Comparison of ENCODE assay signal across 14 cellular contexts in the genomic region with DNA sequence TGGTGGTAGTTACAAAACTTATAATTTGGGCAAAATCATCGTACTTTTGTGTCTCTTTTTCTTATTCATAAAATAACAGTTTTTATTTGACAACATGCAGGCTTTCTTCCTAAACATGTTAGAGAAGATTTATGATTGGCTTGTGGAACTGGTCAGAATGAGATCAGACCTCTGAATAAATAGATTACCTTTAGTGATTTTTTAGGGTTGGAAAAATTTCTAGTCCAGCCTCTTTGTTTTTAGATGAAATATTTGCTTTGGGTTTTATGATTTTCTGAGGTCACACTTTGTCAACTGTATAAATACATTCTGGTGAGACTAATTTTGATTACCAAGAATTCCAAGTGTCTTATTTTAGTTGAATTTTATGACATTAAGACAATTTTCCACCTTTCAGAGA. TPM values are rescaled to one million over a fixed set of nuclear protein-coding genes. Genes with fewer than 3 reads are reported as not detected.
A peak's percentile ranks its signal among the peaks of the same experiment; 100 is the strongest.
DNase-seq lines count a peak whose midpoint lies in the region; ATAC-seq and TF ChIP-seq lines count a peak whose summit lies in the region.
"Had no signal": no experiment of that assay in that cellular context is flagged by ENCODE, and none has a peak within 500 bp of the region (broad histone marks: within the 10 kb centered on the region; RNA-seq: fewer than 3 reads in every experiment).

No MANE protein-coding gene starts in this region.

- no peak overlapping the region for H3K27ac ChIP-seq in CD8-positive, alpha-beta T cell (ENCODE audit: low read depth, low read length)
- peak overlapping the region; percentile 40 for H3K27ac ChIP-seq in VCaP
- no peak overlapping the region for H3K27ac ChIP-seq in prostate gland
- H3K27ac ChIP-seq: RWPE1 had no signal

- H3K4me3 ChIP-seq in CD8-positive, alpha-beta T cell (ENCODE audit: low read depth, low read length) = no peak overlapping the region
- no peak overlapping the region for H3K4me3 ChIP-seq in prostate gland
- H3K4me3 ChIP-seq: BLaER1 treated with 17β-estradiol and CSF1 and Interleukin-3, amounts not matched to agents 10 nM and 100 nM had no signal

- peak overlapping the region; percentile 11 for H3K27ac Mint-ChIP-seq in CD8-positive, alpha-beta T cell
- H3K27ac Mint-ChIP-seq in IgD-negative memory B cell (peak overlapping the region; percentile 69 to 88 (median 78)), nephron (peak overlapping the region; percentile 10 to 61 (median 34))

- H3K27me3 Mint-ChIP-seq in CD8-positive, alpha-beta T cell (ENCODE audit: low read depth) = no peaks in the 10 kb centered on the region
- H3K27me3 Mint-ChIP-seq in IgD-negative memory B cell = no peaks in the 10 kb centered on the region
- no peaks in the 10 kb centered on the region for H3K27me3 Mint-ChIP-seq in nephron (ENCODE audit: low read depth)

- intact Hi-C loops in CD8-positive, alpha-beta T cell (cut with DNase I, micrococcal nuclease) = loop anchor here in 1 of 2 experiments (5.0 kb wide), 1 partner anchor 279 kb away; no protein-coding TSS in a partner anchor
- intact Hi-C loops in prostate gland (cut with DNase I) = no loop called here

- no peak for TF ChIP-seq CTCF in CD8-positive, alpha-beta T cell (IDR thresholded peaks at IDR 0.05)
- no peak for TF ChIP-seq CTCF in VCaP (conservative IDR thresholded peaks at IDR 0.05)
- no peak for TF ChIP-seq CTCF in nephron (IDR thresholded peaks at IDR 0.05; ENCODE audit: unreplicated experiment in 3 of 3)
- TF ChIP-seq CTCF in prostate gland (IDR thresholded peaks at IDR 0.05) = no peak

- peaks cover 37% of the 10 kb centered on the region for H3K4me1 Mint-ChIP-seq in CD8-positive, alpha-beta T cell (ENCODE audit: low read depth)
- H3K4me1 Mint-ChIP-seq in IgD-negative memory B cell (peaks cover 22 to 40% (median 31%) of the 10 kb centered on the region in 3 donors), nephron (peaks cover 22% of the 10 kb centered on the region)

- no peak for DNase-seq in CD8-positive, alpha-beta T cell
- no peak for DNase-seq in T1000 (lab: John Stamatoyannopoulos, UW)
- no peak for DNase-seq in prostate gland (ENCODE audit: low spot score)
- no peak for DNase-seq in DMS114 treated with DMSO at 0.1 percent for 48 hours (lab: John Stamatoyannopoulos, UW; ENCODE audit: unreplicated experiment)
- DNase-seq: EL, NCI-H187 treated with DMSO at 0.1 percent for 48 hours, NCI-H345, NCI-H526 treated with DMSO at 0.1 percent for 48 hours had no signal

- POLR2A ChIA-PET in CD8-positive, alpha-beta T cell (lab: Charles Lee) = no interaction called here

- no peak overlapping the region for H3K4me3 Mint-ChIP-seq in CD8-positive, alpha-beta T cell
- H3K4me3 Mint-ChIP-seq in IgD-negative memory B cell (peak overlapping the region in 1 of 4 donors; percentile 63), nephron (no peak overlapping the region)

- H3K9me3 ChIP-seq in CD8-positive, alpha-beta T cell (ENCODE audit: low read length) = no peaks in the 10 kb centered on the region
- H3K9me3 ChIP-seq in prostate gland = no peaks in the 10 kb centered on the region

- no peaks in the 10 kb centered on the region for H3K9me3 Mint-ChIP-seq in CD8-positive, alpha-beta T cell
- H3K9me3 Mint-ChIP-seq in IgD-negative memory B cell (peaks cover 0 to 2% (median 0%) of the 10 kb centered on the region in 3 donors), nephron (no peaks in the 10 kb centered on the region)

- no peak for ATAC-seq in CD8-positive, alpha-beta T cell
- ATAC-seq in GM21529 (IDR thresholded peaks at IDR 0.05; ENCODE audit: unreplicated experiment) = no peak

- no peaks in the 10 kb centered on the region for H3K27me3 ChIP-seq in CD8-positive, alpha-beta T cell (ENCODE audit: insufficient read depth, low read length)
- no peaks in the 10 kb centered on the region for H3K27me3 ChIP-seq in prostate gland (replicated peaks; ENCODE audit: insufficient read depth)
- H3K27me3 ChIP-seq: BLaER1 treated with 17β-estradiol and CSF1 and Interleukin-3, amounts not matched to agents 10 nM and 100 nM had no signal

- H3K36me3 Mint-ChIP-seq in CD8-positive, alpha-beta T cell = peaks cover 2% of the 10 kb centered on the region
- H3K36me3 Mint-ChIP-seq in IgD-negative memory B cell (no peaks in the 10 kb centered on the region), nephron (ENCODE audit: low read depth) (peaks cover 23% of the 10 kb centered on the region)

- H3K36me3 ChIP-seq in CD8-positive, alpha-beta T cell (ENCODE audit: insufficient read depth, low read length) = no peaks in the 10 kb centered on the region
- no peaks in the 10 kb centered on the region for H3K36me3 ChIP-seq in prostate gland

- WGBS in prostate gland = 48% methylated on average over 1 of the region's 1 CpG

- peaks cover 9% of the 10 kb centered on the region for H3K4me1 ChIP-seq in CD8-positive, alpha-beta T cell (ENCODE audit: insufficient read depth, low read length)
- no peaks in the 10 kb centered on the region for H3K4me1 ChIP-seq in prostate gland (replicated peaks)

- no peak for TF ChIP-seq POLR2A in prostate gland (IDR thresholded peaks at IDR 0.05)

- CTCF ChIA-PET in CD8-positive, alpha-beta T cell (lab: Charles Lee) = interaction anchor here (1.6 kb wide), 1 partner anchor 29 kb away, joined by 4 read pairs; no protein-coding TSS in a partner anchor

RNA-seq across cellular contexts. Expression of gene MOB1B, which starts 29.2 kb away (rescaled TPM):
- 10 to 100 TPM in 1 of 2 experiments, 1 to 10 TPM in 1; 9.7 to 11.1 TPM for total RNA-seq in CD8-positive, alpha-beta T cell
- 0.88 TPM for polyA plus RNA-seq in IgD-negative memory B cell
- 10 to 100 TPM; 13.6 to 19.7 TPM for total RNA-seq in prostate gland

Comparison
In these comparisons a context has a peak if more than half of its experiments do, and no peak if none do; other contexts are left out.
1. H3K27ac Mint-ChIP-seq: peak in every context shown above with its lines; median percentile 78 in IgD-negative memory B cell; 34 in nephron; 11 in CD8-positive, alpha-beta T cell.